8 cellular contexts compared by ENCODE assay signal in the genomic region with DNA sequence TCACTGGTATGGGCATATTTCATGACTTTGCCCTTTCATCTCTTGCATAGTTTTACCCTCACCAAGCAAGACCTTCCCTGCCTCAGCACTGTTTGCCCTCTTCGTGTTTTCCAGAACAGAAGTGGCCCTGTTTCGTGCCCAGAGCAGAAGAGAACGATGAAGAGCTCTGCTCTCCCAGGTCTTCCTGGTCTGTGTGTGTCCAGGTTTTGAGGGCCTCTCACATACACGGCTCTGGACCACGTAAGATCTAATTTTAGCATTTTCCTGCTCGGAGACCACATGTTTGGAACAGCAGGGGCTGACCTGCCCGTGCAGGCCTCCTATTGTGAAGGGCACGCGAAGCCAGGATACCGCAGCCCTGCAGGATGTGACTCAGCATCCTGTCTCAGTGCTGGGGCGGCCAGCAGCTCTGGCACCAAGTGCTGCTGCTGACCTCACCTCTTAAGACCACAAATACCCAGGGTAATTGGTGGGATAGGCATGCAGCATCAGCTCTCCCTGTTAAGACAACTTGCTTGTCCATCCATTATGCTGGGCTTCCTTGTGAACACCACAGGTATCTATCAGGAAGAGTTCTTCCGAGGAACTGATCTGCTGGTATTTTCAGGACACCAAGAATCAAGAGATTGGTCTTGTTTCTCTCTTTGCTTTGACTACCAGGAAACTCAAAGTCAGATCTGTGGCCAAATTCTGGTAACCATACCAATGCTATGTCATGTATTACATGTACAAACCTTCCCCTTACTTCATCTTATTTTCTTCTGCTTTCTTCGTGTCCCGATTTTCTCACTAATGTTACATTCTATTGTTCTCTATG. TPM values are rescaled to one million over a fixed set of nuclear protein-coding genes. Genes with fewer than 3 reads are reported as not detected.
DNase-seq lines count a peak whose midpoint lies in the region; TF ChIP-seq lines count a peak whose summit lies in the region.

No MANE protein-coding gene starts in this region.

- 18% methylated on average over 14 of the region's 14 CpGs for WGBS in lower leg skin, 2 donors

- H3K36me3 Mint-ChIP-seq in chondrocyte (ENCODE audit: low read depth), result peaks cover 33% of the 10 kb centered on the region

- TF ChIP-seq POLR2A in lower leg skin (IDR thresholded peaks at IDR 0.05), result no peak

- TF ChIP-seq CTCF in GM10266 (IDR thresholded peaks at IDR 0.05; ENCODE audit: control insufficient read depth, insufficient read depth, low read depth, missing control alignments), result no peak
- TF ChIP-seq CTCF in chondrocyte (IDR thresholded peaks at IDR 0.05), result no peak
- TF ChIP-seq CTCF in lower leg skin (IDR thresholded peaks at IDR 0.05), result no peak

- DNase-seq in GM10266 (ENCODE audit: extremely low spot score) (peak; percentile 72), HEK293T (ENCODE audit: extremely low spot score) (peak; percentile 32), MV-4-11 (lab: John Stamatoyannopoulos, UW) (peak; percentile 98), chondrocyte (ENCODE audit: low spot score) (peak; percentile 99), lower leg skin (ENCODE audit: low spot score in 2 of 2) (peak; percentile 75 to 95), NCI-H1930 (lab: John Stamatoyannopoulos, UW) (no peak)
- DNase-seq in activated CD4-positive, alpha-beta T cell treated with anti-CD3 and anti-CD28 coated beads for 1 hour, result peak; percentile 32
- peak; percentile 33 for DNase-seq in stimulated activated CD8-positive, alpha-beta memory T cell treated with anti-CD3 and anti-CD28 coated beads, Interleukin-15, amount 100 ng/mL, for 24 hours (ENCODE audit: low read depth)

- H3K27me3 Mint-ChIP-seq in chondrocyte (ENCODE audit: low read depth), result no peaks in the 10 kb centered on the region

- no peaks in the 10 kb centered on the region for H3K9me3 Mint-ChIP-seq in chondrocyte (ENCODE audit: low read depth)

- peak overlapping the region; percentile 100 for H3K27ac Mint-ChIP-seq in chondrocyte (ENCODE audit: unreplicated experiment)

- H3K4me3 Mint-ChIP-seq in chondrocyte (ENCODE audit: unreplicated experiment), result peak overlapping the region; percentile 48

- H3K4me3 ChIP-seq in lower leg skin (ENCODE audit: low read depth, poor library complexity, severe bottlenecking), result no peak overlapping the region

- peaks cover 91% of the 10 kb centered on the region for H3K4me1 Mint-ChIP-seq in chondrocyte (ENCODE audit: low read depth)

- CTCF ChIA-PET in HEK293T (lab: Yijun Ruan, JAX), result interaction anchor here (0.5 to 1.0 kb wide), 3 partner anchors 9 to 144 kb away, joined by 3 read pairs; no protein-coding TSS in a partner anchor

- POLR2A ChIA-PET in HEK293T (lab: Yijun Ruan, JAX), result interaction anchor here (1.0 kb wide), 2 partner anchors 12 to 19 kb away, joined by 3 to 4 read pairs; partner anchors contain the start of gene SSH1

- intact Hi-C loops in lower leg skin (cut with DNase I; ENCODE audit: low total_unique reads), result no loop called here

TF ChIP-seq in HEK293T, 16 proteins besides CTCF, POLR2A, EP300 and RAD21:
- TF ChIP-seq CTBP1 (IDR thresholded peaks at IDR 0.05; ENCODE audit: borderline replicate concordance) (no peak), NFRKB (IDR thresholded peaks at IDR 0.05) (no peak), SUZ12 (IDR thresholded peaks at IDR 0.05) (no peak), ZNF384 (IDR thresholded peaks at IDR 0.05) (no peak), BHLHE40 (IDR thresholded peaks at IDR 0.05; ENCODE audit: borderline replicate concordance) (no peak), FOXK2 (IDR thresholded peaks at IDR 0.05) (no peak), FOXA1 (IDR thresholded peaks at IDR 0.05) (no peak), SP1 (IDR thresholded peaks at IDR 0.05) (no peak), PKNOX1 (IDR thresholded peaks at IDR 0.05) (no peak), TARDBP (IDR thresholded peaks at IDR 0.05) (no peak), LEF1 (IDR thresholded peaks at IDR 0.05; ENCODE audit: borderline replicate concordance) (no peak), ELF4 (IDR thresholded peaks at IDR 0.05) (no peak), L3MBTL2 (conservative IDR thresholded peaks at IDR 0.05) (no peak)
TF ChIP-seq in HEK293T: peak in this region for 0.

RNA-seq across cellular contexts. Expression of gene SSH1, which starts 19.0 kb away (rescaled TPM):
- total RNA-seq in chondrocyte (125 to 138 TPM (median 127 TPM) in 3 replicates), lower leg skin (10 to 100 TPM in 3 of 4 donors, 1 to 10 TPM in 1; 7.3 to 15.1 (median 13.1) TPM)

RNA-seq across cellular contexts. Expression of gene DAO, which starts 41.5 kb away (rescaled TPM):
- not detected in 3 replicates for total RNA-seq in chondrocyte
- total RNA-seq in lower leg skin, result not detected

Comparison
In these comparisons a context has a peak if more than half of its experiments do, and no peak if none do; other contexts are left out.
1. DNase-seq: peak in GM10266 (single experiment), HEK293T (single experiment), MV-4-11 (single experiment), activated CD4-positive, alpha-beta T cell treated with anti-CD3 and anti-CD28 coated beads for 1 hour (single experiment), chondrocyte (single experiment), lower leg skin (2 of 2) and stimulated activated CD8-positive, alpha-beta memory T cell treated with anti-CD3 and anti-CD28 coated beads, Interleukin-15, amount 100 ng/mL, for 24 hours (single experiment); none in NCI-H1930 (0 of 2).